Comparison of ENCODE assay signal across 1 cellular context in the genomic region with DNA sequence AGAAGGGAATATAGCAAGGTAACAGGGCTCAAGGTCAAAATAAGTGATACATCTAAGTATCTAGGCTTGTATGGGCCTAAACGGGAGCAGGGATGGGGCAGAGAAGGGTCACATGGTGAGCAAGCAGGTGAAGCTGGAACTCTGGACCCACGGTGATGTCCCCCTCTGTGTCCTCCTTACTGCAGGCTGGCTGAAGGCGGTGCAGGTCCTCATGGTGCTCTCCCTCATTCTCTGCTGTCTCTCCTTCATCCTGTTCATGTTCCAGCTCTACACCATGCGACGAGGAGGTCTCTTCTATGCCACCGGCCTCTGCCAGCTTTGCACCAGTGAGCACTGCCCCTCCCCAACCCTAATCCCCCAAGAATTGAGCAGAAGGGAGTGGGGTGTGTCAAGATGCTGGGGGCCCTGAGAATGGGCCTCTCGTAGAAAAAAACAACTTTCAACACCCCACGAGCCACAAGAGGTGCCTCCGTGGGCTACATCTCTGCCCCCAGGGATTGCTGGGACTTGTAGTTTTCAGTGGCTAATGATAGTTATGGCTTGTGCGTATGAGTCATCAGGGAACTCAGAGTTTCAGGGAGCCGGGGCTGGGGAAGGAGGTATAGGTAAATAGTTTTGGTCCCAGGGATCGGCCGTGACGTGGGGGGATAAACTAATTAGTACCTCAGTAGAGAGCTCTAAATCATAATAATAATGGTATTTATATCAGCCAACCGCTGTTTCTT.
TF ChIP-seq lines count a peak whose summit lies in the region.

No MANE protein-coding gene starts in this region.

TF ChIP-seq in GM12891, 5 proteins besides CTCF, POLR2A, EP300 and RAD21:
- no peak for TF ChIP-seq TAF1 (IDR thresholded peaks at IDR 0.05; ENCODE audit: low read depth, low read length)
- no peak for TF ChIP-seq POLR2AphosphoS5 (IDR thresholded peaks at IDR 0.05; ENCODE audit: low read depth, low read length)
- no peak for TF ChIP-seq SPI1 (IDR thresholded peaks at IDR 0.05; ENCODE audit: low read depth, low read length)
- no peak for TF ChIP-seq POU2F2 (IDR thresholded peaks at IDR 0.05; ENCODE audit: low read depth, low read length)
- no peak for TF ChIP-seq PAX5 (IDR thresholded peaks at IDR 0.05; ENCODE audit: insufficient read depth, low read length, severe bottlenecking)
